Comparison of ENCODE assay signal across 1 cellular context in genomic region chr1:152227310-152227928, GRCh38.
TF ChIP-seq lines count a peak whose summit lies in the region.

No MANE protein-coding gene starts in this region.

TF ChIP-seq in SK-N-SH, 30 proteins besides CTCF, POLR2A, EP300 and RAD21 (continued from another document):
- TF ChIP-seq ZBTB33 (IDR thresholded peaks at IDR 0.05; ENCODE audit: borderline replicate concordance, low read depth) (no peak), SIN3A (IDR thresholded peaks at IDR 0.05; ENCODE audit: borderline replicate concordance, low read depth, low read length) (no peak), NFIC (IDR thresholded peaks at IDR 0.05; ENCODE audit: borderline replicate concordance) (no peak), REST (IDR thresholded peaks at IDR 0.05; ENCODE audit: low read depth, low read length) (no peak), MEF2A (IDR thresholded peaks at IDR 0.05; ENCODE audit: borderline replicate concordance, low read depth) (no peak)
